ENCODE assay signal across 20 cellular contexts in the genomic region with DNA sequence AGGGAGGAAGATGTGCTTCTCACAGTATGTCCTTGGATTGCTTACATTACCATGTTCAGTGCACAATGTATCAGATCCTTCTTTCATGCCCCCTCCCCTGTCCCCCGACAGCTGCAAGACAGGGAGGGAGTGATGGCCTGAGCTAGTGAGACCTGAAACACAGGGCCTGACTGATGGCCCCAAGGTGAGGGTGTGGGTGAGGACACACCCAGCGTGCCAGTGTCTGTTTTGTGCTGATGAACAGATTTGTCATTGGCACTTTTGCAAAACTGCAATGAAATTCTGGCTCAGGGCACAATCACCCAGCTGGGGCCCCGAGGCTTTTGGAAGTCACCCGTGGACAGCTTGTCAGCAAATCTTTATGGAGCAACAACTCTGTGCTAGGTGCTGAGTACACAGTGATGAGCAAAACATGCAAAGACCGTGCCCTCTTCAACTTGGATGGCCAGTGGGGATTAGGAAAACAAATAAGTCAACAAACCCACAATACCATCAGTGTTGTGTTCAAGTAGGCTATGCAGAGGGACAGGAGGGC. TPM values are rescaled to one million over a fixed set of nuclear protein-coding genes. Genes with fewer than 3 reads are reported as not detected.
"Had no signal": no experiment of that assay in that cellular context is flagged by ENCODE, and none has a peak within 500 bp of the region (broad histone marks: within the 10 kb centered on the region; RNA-seq: fewer than 3 reads in every experiment).

No MANE protein-coding gene starts in this region.

- H3K27me3 ChIP-seq: sigmoid colon, thyroid gland, upper lobe of left lung, uterus had no signal

- DNase-seq: erythroblast; heart left ventricle; hippocampal formation; left colon; left ventricle myocardium superior; mesenchymal stem cell; naive B cell; sigmoid colon; stimulated activated CD4-positive, alpha-beta T cell treated with anti-CD3 and anti-CD28 coated beads, Interleukin-12 subunit alpha, Interleukin-12 subunit beta, amount 100 ng/mL, for 4 hours; stimulated activated naive CD4-positive, alpha-beta T cell; stomach; thyroid gland; upper lobe of left lung; uterus had no signal

- H3K4me1 ChIP-seq: heart left ventricle, stomach, thyroid gland, upper lobe of left lung, uterus had no signal

- H3K9me3 ChIP-seq: heart left ventricle, neutrophil, sigmoid colon, stomach, thyroid gland, upper lobe of left lung, uterus had no signal

- H3K27ac ChIP-seq: heart left ventricle, neutrophil, sigmoid colon, skin epidermis, stomach, thyroid gland, upper lobe of left lung, uterus had no signal

- H3K4me3 ChIP-seq: heart left ventricle, lung, sigmoid colon, skin epidermis, stomach, thyroid gland, upper lobe of left lung, uterus had no signal

- ATAC-seq: heart left ventricle, left colon, left ventricle myocardium superior had no signal

- H3K36me3 ChIP-seq: heart left ventricle, neutrophil, sigmoid colon, stomach, thyroid gland, upper lobe of left lung, uterus had no signal

RNA-seq across cellular contexts. Expression of a gene that starts 59.4 kb away (rescaled TPM):
- total RNA-seq: fibroblast of lung, glomerular endothelial cell, pulmonary artery endothelial cell, stomach had no signal
